In genomic region chr22:41368543-41368817, GRCh38 we compare ENCODE assay signal across 2 cellular contexts.
TF ChIP-seq lines count a peak whose summit lies in the region.

No MANE protein-coding gene starts in this region.

TF ChIP-seq in liver, 16 proteins besides CTCF, POLR2A, EP300 and RAD21:
- TF ChIP-seq, protein P1, sequence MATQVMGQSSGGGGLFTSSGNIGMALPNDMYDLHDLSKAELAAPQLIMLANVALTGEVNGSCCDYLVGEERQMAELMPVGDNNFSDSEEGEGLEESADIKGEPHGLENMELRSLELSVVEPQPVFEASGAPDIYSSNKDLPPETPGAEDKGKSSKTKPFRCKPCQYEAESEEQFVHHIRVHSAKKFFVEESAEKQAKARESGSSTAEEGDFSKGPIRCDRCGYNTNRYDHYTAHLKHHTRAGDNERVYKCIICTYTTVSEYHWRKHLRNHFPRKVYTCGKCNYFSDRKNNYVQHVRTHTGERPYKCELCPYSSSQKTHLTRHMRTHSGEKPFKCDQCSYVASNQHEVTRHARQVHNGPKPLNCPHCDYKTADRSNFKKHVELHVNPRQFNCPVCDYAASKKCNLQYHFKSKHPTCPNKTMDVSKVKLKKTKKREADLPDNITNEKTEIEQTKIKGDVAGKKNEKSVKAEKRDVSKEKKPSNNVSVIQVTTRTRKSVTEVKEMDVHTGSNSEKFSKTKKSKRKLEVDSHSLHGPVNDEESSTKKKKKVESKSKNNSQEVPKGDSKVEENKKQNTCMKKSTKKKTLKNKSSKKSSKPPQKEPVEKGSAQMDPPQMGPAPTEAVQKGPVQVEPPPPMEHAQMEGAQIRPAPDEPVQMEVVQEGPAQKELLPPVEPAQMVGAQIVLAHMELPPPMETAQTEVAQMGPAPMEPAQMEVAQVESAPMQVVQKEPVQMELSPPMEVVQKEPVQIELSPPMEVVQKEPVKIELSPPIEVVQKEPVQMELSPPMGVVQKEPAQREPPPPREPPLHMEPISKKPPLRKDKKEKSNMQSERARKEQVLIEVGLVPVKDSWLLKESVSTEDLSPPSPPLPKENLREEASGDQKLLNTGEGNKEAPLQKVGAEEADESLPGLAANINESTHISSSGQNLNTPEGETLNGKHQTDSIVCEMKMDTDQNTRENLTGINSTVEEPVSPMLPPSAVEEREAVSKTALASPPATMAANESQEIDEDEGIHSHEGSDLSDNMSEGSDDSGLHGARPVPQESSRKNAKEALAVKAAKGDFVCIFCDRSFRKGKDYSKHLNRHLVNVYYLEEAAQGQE (IDR thresholded peaks at IDR 0.05) = no peak
- no peak for TF ChIP-seq FOXA1 (IDR thresholded peaks at IDR 0.05)
- TF ChIP-seq JUND (IDR thresholded peaks at IDR 0.05) = no peak
- TF ChIP-seq NR2F2 (IDR thresholded peaks at IDR 0.05) = no peak
- no peak for TF ChIP-seq SP1 (IDR thresholded peaks at IDR 0.05)
TF ChIP-seq in liver: peak in this region for 0.

TF ChIP-seq in HepG2, 621 proteins besides CTCF, POLR2A, EP300 and RAD21 (continued from another document):
- TF ChIP-seq ZBTB39 (CRISPR knock-in tag; IDR thresholded peaks at IDR 0.05) (no peak), ZNF256 (CRISPR knock-in tag; conservative IDR thresholded peaks at IDR 0.05) (no peak), ZFP1 (CRISPR knock-in tag; IDR thresholded peaks at IDR 0.05) (no peak), ZSCAN25 (CRISPR knock-in tag; IDR thresholded peaks at IDR 0.05) (no peak), BRCA1 (CRISPR knock-in tag; IDR thresholded peaks at IDR 0.05) (no peak), ZSCAN5A (CRISPR knock-in tag; IDR thresholded peaks at IDR 0.05; ENCODE audit: borderline replicate concordance) (no peak)
TF ChIP-seq in HepG2: peak in this region for 0.
